8 cellular contexts compared by ENCODE assay signal in the genomic region with DNA sequence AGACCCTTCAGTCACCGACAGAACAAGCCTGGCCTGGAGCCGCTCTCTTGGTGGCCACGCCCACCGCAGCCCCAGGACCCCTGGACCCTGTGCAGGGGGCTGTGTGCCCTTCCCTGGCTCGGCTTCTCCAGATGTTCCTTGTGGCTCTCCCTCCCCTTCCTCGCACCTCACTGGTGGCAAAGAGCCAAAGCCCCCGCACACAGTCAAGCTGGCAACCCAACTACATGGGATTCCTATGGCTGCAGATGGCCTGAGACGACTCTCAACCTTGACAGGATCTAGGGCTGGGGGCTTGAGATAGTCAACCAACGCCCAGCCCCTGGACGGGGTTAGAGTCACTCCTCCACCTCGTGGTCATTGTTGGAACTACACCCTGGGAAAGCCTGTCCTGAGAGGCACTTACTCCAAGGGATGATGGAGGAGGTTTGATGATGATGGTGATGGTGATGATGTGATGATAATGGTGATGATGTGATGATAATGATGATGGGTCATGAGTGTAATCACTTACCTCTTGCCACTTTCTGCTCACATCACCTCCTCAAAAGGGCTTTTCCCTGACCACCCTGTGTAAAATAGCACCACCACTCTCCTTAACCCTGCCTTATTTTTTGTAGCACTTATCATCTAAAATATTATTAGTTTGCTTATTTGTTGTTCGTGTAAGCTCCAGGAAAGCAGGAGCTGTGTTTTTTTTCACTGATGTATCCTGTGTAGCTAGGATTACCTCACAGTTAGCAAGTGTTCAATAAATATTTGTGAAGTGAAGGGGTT.
DNase-seq lines count a peak whose midpoint lies in the region; ATAC-seq, FAIRE-seq and TF ChIP-seq lines count a peak whose summit lies in the region.

No MANE protein-coding gene starts in this region.

- no peaks in the 10 kb centered on the region for H3K36me3 ChIP-seq in thyroid gland

- TF ChIP-seq CTCF in natural killer cell (IDR thresholded peaks at IDR 0.05) (peak; percentile 79), thyroid gland (IDR thresholded peaks at IDR 0.05) (peak; percentile 79 to 96 (median 92))

- no peaks in the 10 kb centered on the region for H3K4me1 Mint-ChIP-seq in activated CD8-positive, alpha-beta memory T cell treated with anti-CD3 and anti-CD28 coated beads, Interleukin-2, amount 10 ng/mL, durations not matched to agents 7 days and 5 days
- peaks cover 0 to 6% of the 10 kb centered on the region in 2 donors for H3K4me1 Mint-ChIP-seq in natural killer cell

- CTCF ChIA-PET in activated CD8-positive, alpha-beta memory T cell treated with anti-CD3 and anti-CD28 coated beads, Interleukin-2, amount 10 ng/mL, durations not matched to agents 7 days and 5 days (lab: Charles Lee), result no interaction called here

- H3K27me3 Mint-ChIP-seq in activated CD8-positive, alpha-beta memory T cell treated with anti-CD3 and anti-CD28 coated beads, Interleukin-2, amount 10 ng/mL, durations not matched to agents 7 days and 5 days, result peaks cover 42% of the 10 kb centered on the region
- H3K27me3 Mint-ChIP-seq in natural killer cell (ENCODE audit: low read depth in 2 of 2), result peaks cover 39 to 48% of the 10 kb centered on the region in 2 donors

- FAIRE-seq in GM12892 (lab: Jason Lieb, UNC), result no peak

- no peak overlapping the region for H3K27ac Mint-ChIP-seq in activated CD8-positive, alpha-beta memory T cell treated with anti-CD3 and anti-CD28 coated beads, Interleukin-2, amount 10 ng/mL, durations not matched to agents 7 days and 5 days
- no peak overlapping the region for H3K27ac Mint-ChIP-seq in natural killer cell

- H3K9me3 ChIP-seq in thyroid gland, result no peaks in the 10 kb centered on the region

- H3K27me3 ChIP-seq in thyroid gland, result no peaks in the 10 kb centered on the region

- no peak overlapping the region for H3K4me3 ChIP-seq in thyroid gland (replicated peaks in 1 of 3)

- H3K9me3 Mint-ChIP-seq in activated CD8-positive, alpha-beta memory T cell treated with anti-CD3 and anti-CD28 coated beads, Interleukin-2, amount 10 ng/mL, durations not matched to agents 7 days and 5 days (ENCODE audit: low read depth), result peaks cover 2% of the 10 kb centered on the region
- peaks cover 0 to 2% of the 10 kb centered on the region in 2 donors for H3K9me3 Mint-ChIP-seq in natural killer cell

- no peak for ATAC-seq in activated CD8-positive, alpha-beta memory T cell treated with anti-CD3 and anti-CD28 coated beads, Interleukin-2, amount 10 ng/mL, durations not matched to agents 7 days and 5 days
- ATAC-seq in esophagus mucosa (peak; percentile 81), natural killer cell (peak; percentile 63 to 83 (median 63)), GM21526 (IDR thresholded peaks at IDR 0.05; ENCODE audit: low FRiP score, unreplicated experiment) (no peak)

- H3K4me3 Mint-ChIP-seq in activated CD8-positive, alpha-beta memory T cell treated with anti-CD3 and anti-CD28 coated beads, Interleukin-2, amount 10 ng/mL, durations not matched to agents 7 days and 5 days, result no peak overlapping the region
- H3K4me3 Mint-ChIP-seq in natural killer cell, result no peak overlapping the region

- H3K36me3 Mint-ChIP-seq in activated CD8-positive, alpha-beta memory T cell treated with anti-CD3 and anti-CD28 coated beads, Interleukin-2, amount 10 ng/mL, durations not matched to agents 7 days and 5 days, result no peaks in the 10 kb centered on the region
- no peaks in the 10 kb centered on the region for H3K36me3 Mint-ChIP-seq in natural killer cell

- intact Hi-C loops in natural killer cell (cut with micrococcal nuclease) (loop anchor here (2.0 kb wide), 1 partner anchor 962 kb away; no protein-coding TSS in a partner anchor), thyroid gland (cut with DNase I) (loop anchor here (2.0 to 10.0 kb wide), 3 partner anchors 324 to 934 kb away; no protein-coding TSS in a partner anchor)

- TF ChIP-seq POLR2A in GM12892 (IDR thresholded peaks at IDR 0.05; ENCODE audit: low read depth, low read length) (no peak), thyroid gland (IDR thresholded peaks at IDR 0.05) (no peak)

- whole genome bisulfite sequencing in thyroid gland, 2 donors, result 10 to 11% methylated on average over 10 of the region's 12 CpGs

- peaks cover 0 to 4% of the 10 kb centered on the region in 2 donors for H3K4me1 ChIP-seq in thyroid gland

- no peak overlapping the region for H3K27ac ChIP-seq in thyroid gland

- DNase-seq in AG08395 (ENCODE audit: low spot score), result peak; percentile 69
- DNase-seq in GM12892 (ENCODE audit: insufficient read length), result peak; percentile 58
- peak; percentile 89 to 96 for DNase-seq in NCI-H524 (lab: John Stamatoyannopoulos, UW)
- DNase-seq in activated CD8-positive, alpha-beta memory T cell treated with anti-CD3 and anti-CD28 coated beads, Interleukin-2, amount 10 ng/mL, durations not matched to agents 7 days and 5 days, result peak; percentile 60
- peak; percentile 29 for DNase-seq in natural killer cell
- peak; percentile 63 to 67 for DNase-seq in thyroid gland

Comparison
In these comparisons a context has a peak if more than half of its experiments do, and no peak if none do; other contexts are left out.
1. DNase-seq: peak in every context shown above with its lines; median percentile 92 in NCI-H524; 69 in AG08395; 65 in thyroid gland; 60 in activated CD8-positive, alpha-beta memory T cell treated with anti-CD3 and anti-CD28 coated beads, Interleukin-2, amount 10 ng/mL, durations not matched to agents 7 days and 5 days; 58 in GM12892; 29 in natural killer cell.
2. ATAC-seq: peak in esophagus mucosa (single experiment) and natural killer cell (3 of 3); none in activated CD8-positive, alpha-beta memory T cell treated with anti-CD3 and anti-CD28 coated beads, Interleukin-2, amount 10 ng/mL, durations not matched to agents 7 days and 5 days (single experiment) and GM21526 (single experiment).